ENCODE assay signal across 1 cellular context in the genomic region with DNA sequence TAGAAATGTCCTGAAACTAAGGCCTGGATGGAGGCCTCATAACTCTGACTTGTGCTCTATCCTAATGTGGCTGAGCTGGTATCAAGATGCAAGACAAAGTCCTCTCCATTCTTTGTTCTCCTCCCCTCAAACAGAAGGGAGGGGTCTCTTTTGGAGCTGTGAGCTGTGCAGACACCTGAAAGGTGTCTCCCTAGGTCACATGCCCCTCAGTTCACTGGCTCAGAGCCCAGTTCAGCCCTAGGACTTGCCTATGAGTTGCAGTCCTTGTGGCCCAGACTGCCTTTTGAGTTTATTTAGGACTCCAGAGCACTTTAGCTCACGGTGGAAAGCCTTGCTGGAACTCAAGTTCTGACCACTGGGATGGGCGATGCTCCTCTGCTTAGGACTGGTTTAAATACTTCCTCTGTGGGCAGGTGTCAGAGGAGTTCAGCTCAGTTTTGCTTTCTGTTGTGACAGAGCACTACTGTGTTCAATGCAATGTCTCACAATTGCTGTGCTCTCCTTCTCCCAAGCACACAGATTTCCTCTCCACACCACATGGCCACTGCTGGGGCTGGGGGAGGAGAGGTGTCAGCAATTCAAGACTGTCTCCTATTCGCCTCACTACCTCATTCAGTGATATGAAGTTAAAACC.
TF ChIP-seq lines count a peak whose summit lies in the region.

No MANE protein-coding gene starts in this region.

TF ChIP-seq in H1, 55 proteins besides CTCF, POLR2A, EP300 and RAD21:
- TF ChIP-seq, protein P1, sequence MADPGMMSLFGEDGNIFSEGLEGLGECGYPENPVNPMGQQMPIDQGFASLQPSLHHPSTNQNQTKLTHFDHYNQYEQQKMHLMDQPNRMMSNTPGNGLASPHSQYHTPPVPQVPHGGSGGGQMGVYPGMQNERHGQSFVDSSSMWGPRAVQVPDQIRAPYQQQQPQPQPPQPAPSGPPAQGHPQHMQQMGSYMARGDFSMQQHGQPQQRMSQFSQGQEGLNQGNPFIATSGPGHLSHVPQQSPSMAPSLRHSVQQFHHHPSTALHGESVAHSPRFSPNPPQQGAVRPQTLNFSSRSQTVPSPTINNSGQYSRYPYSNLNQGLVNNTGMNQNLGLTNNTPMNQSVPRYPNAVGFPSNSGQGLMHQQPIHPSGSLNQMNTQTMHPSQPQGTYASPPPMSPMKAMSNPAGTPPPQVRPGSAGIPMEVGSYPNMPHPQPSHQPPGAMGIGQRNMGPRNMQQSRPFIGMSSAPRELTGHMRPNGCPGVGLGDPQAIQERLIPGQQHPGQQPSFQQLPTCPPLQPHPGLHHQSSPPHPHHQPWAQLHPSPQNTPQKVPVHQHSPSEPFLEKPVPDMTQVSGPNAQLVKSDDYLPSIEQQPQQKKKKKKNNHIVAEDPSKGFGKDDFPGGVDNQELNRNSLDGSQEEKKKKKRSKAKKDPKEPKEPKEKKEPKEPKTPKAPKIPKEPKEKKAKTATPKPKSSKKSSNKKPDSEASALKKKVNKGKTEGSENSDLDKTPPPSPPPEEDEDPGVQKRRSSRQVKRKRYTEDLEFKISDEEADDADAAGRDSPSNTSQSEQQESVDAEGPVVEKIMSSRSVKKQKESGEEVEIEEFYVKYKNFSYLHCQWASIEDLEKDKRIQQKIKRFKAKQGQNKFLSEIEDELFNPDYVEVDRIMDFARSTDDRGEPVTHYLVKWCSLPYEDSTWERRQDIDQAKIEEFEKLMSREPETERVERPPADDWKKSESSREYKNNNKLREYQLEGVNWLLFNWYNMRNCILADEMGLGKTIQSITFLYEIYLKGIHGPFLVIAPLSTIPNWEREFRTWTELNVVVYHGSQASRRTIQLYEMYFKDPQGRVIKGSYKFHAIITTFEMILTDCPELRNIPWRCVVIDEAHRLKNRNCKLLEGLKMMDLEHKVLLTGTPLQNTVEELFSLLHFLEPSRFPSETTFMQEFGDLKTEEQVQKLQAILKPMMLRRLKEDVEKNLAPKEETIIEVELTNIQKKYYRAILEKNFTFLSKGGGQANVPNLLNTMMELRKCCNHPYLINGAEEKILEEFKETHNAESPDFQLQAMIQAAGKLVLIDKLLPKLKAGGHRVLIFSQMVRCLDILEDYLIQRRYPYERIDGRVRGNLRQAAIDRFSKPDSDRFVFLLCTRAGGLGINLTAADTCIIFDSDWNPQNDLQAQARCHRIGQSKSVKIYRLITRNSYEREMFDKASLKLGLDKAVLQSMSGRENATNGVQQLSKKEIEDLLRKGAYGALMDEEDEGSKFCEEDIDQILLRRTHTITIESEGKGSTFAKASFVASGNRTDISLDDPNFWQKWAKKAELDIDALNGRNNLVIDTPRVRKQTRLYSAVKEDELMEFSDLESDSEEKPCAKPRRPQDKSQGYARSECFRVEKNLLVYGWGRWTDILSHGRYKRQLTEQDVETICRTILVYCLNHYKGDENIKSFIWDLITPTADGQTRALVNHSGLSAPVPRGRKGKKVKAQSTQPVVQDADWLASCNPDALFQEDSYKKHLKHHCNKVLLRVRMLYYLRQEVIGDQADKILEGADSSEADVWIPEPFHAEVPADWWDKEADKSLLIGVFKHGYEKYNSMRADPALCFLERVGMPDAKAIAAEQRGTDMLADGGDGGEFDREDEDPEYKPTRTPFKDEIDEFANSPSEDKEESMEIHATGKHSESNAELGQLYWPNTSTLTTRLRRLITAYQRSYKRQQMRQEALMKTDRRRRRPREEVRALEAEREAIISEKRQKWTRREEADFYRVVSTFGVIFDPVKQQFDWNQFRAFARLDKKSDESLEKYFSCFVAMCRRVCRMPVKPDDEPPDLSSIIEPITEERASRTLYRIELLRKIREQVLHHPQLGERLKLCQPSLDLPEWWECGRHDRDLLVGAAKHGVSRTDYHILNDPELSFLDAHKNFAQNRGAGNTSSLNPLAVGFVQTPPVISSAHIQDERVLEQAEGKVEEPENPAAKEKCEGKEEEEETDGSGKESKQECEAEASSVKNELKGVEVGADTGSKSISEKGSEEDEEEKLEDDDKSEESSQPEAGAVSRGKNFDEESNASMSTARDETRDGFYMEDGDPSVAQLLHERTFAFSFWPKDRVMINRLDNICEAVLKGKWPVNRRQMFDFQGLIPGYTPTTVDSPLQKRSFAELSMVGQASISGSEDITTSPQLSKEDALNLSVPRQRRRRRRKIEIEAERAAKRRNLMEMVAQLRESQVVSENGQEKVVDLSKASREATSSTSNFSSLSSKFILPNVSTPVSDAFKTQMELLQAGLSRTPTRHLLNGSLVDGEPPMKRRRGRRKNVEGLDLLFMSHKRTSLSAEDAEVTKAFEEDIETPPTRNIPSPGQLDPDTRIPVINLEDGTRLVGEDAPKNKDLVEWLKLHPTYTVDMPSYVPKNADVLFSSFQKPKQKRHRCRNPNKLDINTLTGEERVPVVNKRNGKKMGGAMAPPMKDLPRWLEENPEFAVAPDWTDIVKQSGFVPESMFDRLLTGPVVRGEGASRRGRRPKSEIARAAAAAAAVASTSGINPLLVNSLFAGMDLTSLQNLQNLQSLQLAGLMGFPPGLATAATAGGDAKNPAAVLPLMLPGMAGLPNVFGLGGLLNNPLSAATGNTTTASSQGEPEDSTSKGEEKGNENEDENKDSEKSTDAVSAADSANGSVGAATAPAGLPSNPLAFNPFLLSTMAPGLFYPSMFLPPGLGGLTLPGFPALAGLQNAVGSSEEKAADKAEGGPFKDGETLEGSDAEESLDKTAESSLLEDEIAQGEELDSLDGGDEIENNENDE (IDR thresholded peaks at IDR 0.05; ENCODE audit: insufficient replicate concordance, low read length) = no peak
- no peak for TF ChIP-seq BACH1 (IDR thresholded peaks at IDR 0.05; ENCODE audit: low read length)
TF ChIP-seq in H1: peak in this region for 0.
